8 cellular contexts compared by ENCODE assay signal in genomic region chr16:2842340-2843000, GRCh38. TPM values are rescaled to one million over a fixed set of nuclear protein-coding genes. Genes with fewer than 3 reads are reported as not detected.
DNase-seq lines count a peak whose midpoint lies in the region; ATAC-seq and TF ChIP-seq lines count a peak whose summit lies in the region.

No MANE protein-coding gene starts in this region.

- H3K27ac ChIP-seq in right lobe of liver, result no peak overlapping the region

- no peaks in the 10 kb centered on the region for H3K9me3 ChIP-seq in right lobe of liver

- H3K4me3 ChIP-seq in HFF-Myc (replicated peaks; ENCODE audit: low read depth, low read length) (no peak overlapping the region), right lobe of liver (peak overlapping the region in 1 of 3 donors; percentile 1)

- 70% methylated on average over 6 of the region's 40 CpGs for WGBS in right lobe of liver (ENCODE audit: insufficient coverage, low coverage, low lambda C conversion rate, missing lambda C conversion rate)

- ATAC-seq in activated CD4-positive, CD25-positive, alpha-beta regulatory T cell treated with anti-CD3 and anti-CD28 coated beads, Interleukin-2, amount 50 U/mL, for 24 hours, result peak; percentile 64 to 71
- peak; percentile 20 to 65 (median 48) for ATAC-seq in right lobe of liver
- no peak for ATAC-seq in GM18868 (IDR thresholded peaks at IDR 0.05; ENCODE audit: unreplicated experiment)

- peak; percentile 75 for TF ChIP-seq CTCF in HFF-Myc (IDR thresholded peaks at IDR 0.05; ENCODE audit: low read depth, low read length, missing control alignments)
- peak; percentile 19 to 34 (median 22) for TF ChIP-seq CTCF in right lobe of liver (IDR thresholded peaks at IDR 0.05)

- intact Hi-C loops in right lobe of liver (cut with DNase I), result no loop called here

- H3K4me1 ChIP-seq in right lobe of liver, result no peaks in the 10 kb centered on the region

- no peaks in the 10 kb centered on the region for H3K36me3 ChIP-seq in right lobe of liver

- no peak for TF ChIP-seq POLR2A in right lobe of liver (IDR thresholded peaks at IDR 0.05)

- DNase-seq in HFF-Myc (ENCODE audit: extremely low read depth, low read depth), result no peak
- DNase-seq in central memory CD4-positive, alpha-beta T cell, result peak; percentile 61
- peak in 2 of 3 donors; percentile 46 to 62 for DNase-seq in right lobe of liver
- DNase-seq in stimulated activated CD8-positive, alpha-beta memory T cell treated with anti-CD3 and anti-CD28 coated beads, Interleukin-2, amount 100 ng/mL, for 1 hour (ENCODE audit: low read depth in 2 of 2), result peak; percentile 39 to 46
- DNase-seq in hippocampal formation (lab: John Stamatoyannopoulos, UW), result no peak
- no peak for DNase-seq in NCI-H1436 (lab: John Stamatoyannopoulos, UW)

- H3K27me3 ChIP-seq in right lobe of liver, result no peaks in the 10 kb centered on the region

RNA-seq across cellular contexts. Expression of gene ZG16B, which starts 12.4 kb away (rescaled TPM):
- total RNA-seq in right lobe of liver, result 1 to 10 TPM in 1 of 6 experiments, under 1 TPM in 3, not detected in 2; 0.24 to 1.6 (median 0.50) TPM

RNA-seq across cellular contexts. Expression of gene PRSS22, which starts 15.5 kb away (rescaled TPM):
- 1 to 10 TPM in 2 of 6 experiments, under 1 TPM in 3, not detected in 1; 0.18 to 2.1 (median 0.84) TPM for total RNA-seq in right lobe of liver

RNA-seq across cellular contexts. Expression of gene PRSS21, which starts 25.4 kb away (rescaled TPM):
- total RNA-seq in right lobe of liver, result not detected

RNA-seq across cellular contexts. Expression of gene FLYWCH2, which starts 40.5 kb away (rescaled TPM):
- total RNA-seq in right lobe of liver, result 10 to 100 TPM in 2 of 6 experiments, 1 to 10 TPM in 4; 3.6 to 18.9 (median 5.6) TPM

RNA-seq across cellular contexts. Expression of gene PRSS41, which starts 44.2 kb away (rescaled TPM):
- not detected for total RNA-seq in right lobe of liver

Comparison
In these comparisons a context has a peak if more than half of its experiments do, and no peak if none do; other contexts are left out.
1. DNase-seq: peak in central memory CD4-positive, alpha-beta T cell (single experiment), right lobe of liver (2 of 3) and stimulated activated CD8-positive, alpha-beta memory T cell treated with anti-CD3 and anti-CD28 coated beads, Interleukin-2, amount 100 ng/mL, for 1 hour (2 of 2); none in HFF-Myc (single experiment), hippocampal formation (0 of 2) and NCI-H1436 (single experiment).